ENCODE assay signal across 8 cellular contexts in genomic region chr19:12550951-12551832, GRCh38. TPM values are rescaled to one million over a fixed set of nuclear protein-coding genes. Genes with fewer than 3 reads are reported as not detected.
DNase-seq lines count a peak whose midpoint lies in the region; ATAC-seq, FAIRE-seq and TF ChIP-seq lines count a peak whose summit lies in the region.

ZNF564 (minus strand) TSS chr19:12551482; CDS start chr19:12551332, 150 bp downstream.

- H3K9me3 ChIP-seq in endodermal cell (ENCODE audit: control insufficient read depth, low read length): peaks cover 17% of the 10 kb centered on the region

- CTCF ChIA-PET in activated CD8-positive, alpha-beta memory T cell treated with anti-CD3 and anti-CD28 coated beads, Interleukin-2, amount 10 ng/mL, durations not matched to agents 7 days and 5 days (lab: Charles Lee): interaction anchor here (0.8 to 1.8 kb wide), 6 partner anchors 56 to 460 kb away, joined by 3 to 4 read pairs (median 4); no protein-coding TSS in a partner anchor

- peak within 1 kb of the TSS; percentile 97 for H3K27ac Mint-ChIP-seq in activated CD8-positive, alpha-beta memory T cell treated with anti-CD3 and anti-CD28 coated beads, Interleukin-2, amount 10 ng/mL, durations not matched to agents 7 days and 5 days
- H3K27ac Mint-ChIP-seq in endodermal cell: peak within 1 kb of the TSS; percentile 94

- H3K4me3 ChIP-seq in endodermal cell (ENCODE audit: low read length): peak within 1 kb of the TSS; percentile 82

- peak within 1 kb of the TSS; percentile 95 for H3K4me3 Mint-ChIP-seq in activated CD8-positive, alpha-beta memory T cell treated with anti-CD3 and anti-CD28 coated beads, Interleukin-2, amount 10 ng/mL, durations not matched to agents 7 days and 5 days
- peak within 1 kb of the TSS; percentile 84 for H3K4me3 Mint-ChIP-seq in endodermal cell

- H3K27ac ChIP-seq in endodermal cell (ENCODE audit: low read depth, low read length): peak within 1 kb of the TSS; percentile 91

- peak; percentile 91 for ATAC-seq in GM21367 (IDR thresholded peaks at IDR 0.05; ENCODE audit: unreplicated experiment)
- peak; percentile 99 for ATAC-seq in activated CD8-positive, alpha-beta memory T cell treated with anti-CD3 and anti-CD28 coated beads, Interleukin-2, amount 10 ng/mL, durations not matched to agents 7 days and 5 days

- H3K9ac ChIP-seq in endodermal cell (ENCODE audit: extremely low read depth, low read length, poor library complexity, severe bottlenecking): peak within 1 kb of the TSS; percentile 88

- peaks cover 32% of the 10 kb centered on the region for H3K4me1 Mint-ChIP-seq in activated CD8-positive, alpha-beta memory T cell treated with anti-CD3 and anti-CD28 coated beads, Interleukin-2, amount 10 ng/mL, durations not matched to agents 7 days and 5 days
- H3K4me1 Mint-ChIP-seq in endodermal cell: peaks cover 15% of the 10 kb centered on the region

- peaks cover 40% of the 10 kb centered on the region for H3K36me3 Mint-ChIP-seq in activated CD8-positive, alpha-beta memory T cell treated with anti-CD3 and anti-CD28 coated beads, Interleukin-2, amount 10 ng/mL, durations not matched to agents 7 days and 5 days
- H3K36me3 Mint-ChIP-seq in endodermal cell (ENCODE audit: low read depth): peaks cover 32% of the 10 kb centered on the region

- peaks cover 3% of the 10 kb centered on the region for H3K9me3 Mint-ChIP-seq in activated CD8-positive, alpha-beta memory T cell treated with anti-CD3 and anti-CD28 coated beads, Interleukin-2, amount 10 ng/mL, durations not matched to agents 7 days and 5 days (ENCODE audit: low read depth)
- peaks cover 14% of the 10 kb centered on the region for H3K9me3 Mint-ChIP-seq in endodermal cell

- no peaks in the 10 kb centered on the region for H3K27me3 ChIP-seq in endodermal cell (ENCODE audit: control insufficient read depth, insufficient read depth, low read length, poor library complexity, severe bottlenecking)

- H3K27me3 Mint-ChIP-seq in activated CD8-positive, alpha-beta memory T cell treated with anti-CD3 and anti-CD28 coated beads, Interleukin-2, amount 10 ng/mL, durations not matched to agents 7 days and 5 days: no peaks in the 10 kb centered on the region
- H3K27me3 Mint-ChIP-seq in endodermal cell (ENCODE audit: insufficient read depth): peaks cover 6% of the 10 kb centered on the region

- DNase-seq in COLO829 (ENCODE audit: low spot score) (peak; percentile 95), HTR-8/SVneo (ENCODE audit: insufficient read length, low spot score) (peak; percentile 99), NOMO-1 treated with dmso at 0.1 percent for 144 hours (lab: John Stamatoyannopoulos, UW; ENCODE audit: unreplicated experiment) (peak; percentile 99), endodermal cell (peak; percentile 99), mesenteric fat pad (ENCODE audit: low spot score) (peak; percentile 94)
- DNase-seq in activated CD8-positive, alpha-beta memory T cell treated with anti-CD3 and anti-CD28 coated beads, Interleukin-2, amount 10 ng/mL, durations not matched to agents 7 days and 5 days: peak; percentile 98
- DNase-seq in stimulated activated CD8-positive, alpha-beta memory T cell treated with anti-CD3 and anti-CD28 coated beads, Interleukin-15, amount 100 ng/mL, for 24 hours (ENCODE audit: low read depth): peak; percentile 56

- peak; percentile 86 for FAIRE-seq in HTR-8/SVneo (lab: Jason Lieb, UNC)

- peaks cover 5% of the 10 kb centered on the region for H3K4me1 ChIP-seq in endodermal cell (ENCODE audit: control insufficient read depth, insufficient read depth, low read length)

- whole genome bisulfite sequencing in endodermal cell (ENCODE audit: insufficient coverage in 1 of 2, insufficient read length in 1 of 2), 2 experiments: 0% methylated on average over 30 to 55 of the region's 55 CpGs

- TF ChIP-seq CTCF in endodermal cell (conservative IDR thresholded peaks at IDR 0.05): no peak

- peaks cover 31% of the 10 kb centered on the region for H3K36me3 ChIP-seq in endodermal cell (ENCODE audit: control insufficient read depth, insufficient read depth, low read length)

RNA-seq across cellular contexts. Expression of gene ZNF564, which starts in this region (rescaled TPM):
- 10 to 100 TPM in 1 of 2 experiments, 1 to 10 TPM in 1; 9.6 to 10.6 TPM for total RNA-seq in activated CD8-positive, alpha-beta memory T cell treated with anti-CD3 and anti-CD28 coated beads, Interleukin-2, amount 10 ng/mL, durations not matched to agents 7 days and 5 days
- total RNA-seq in endodermal cell (10 to 100 TPM; 17.3 to 20.6 TPM), mesenteric fat pad (7.9 TPM)
- 7.9 TPM for polyA plus RNA-seq in endodermal cell (2013, experiment 1 of 2)
- 6.9 TPM for polyA plus RNA-seq in endodermal cell (2013, experiment 2 of 2)

Comparison
In these comparisons a context has a peak if more than half of its experiments do, and no peak if none do; other contexts are left out.
1. Peak in every context shown above with its lines: DNase-seq, ATAC-seq, H3K4me3 ChIP-seq and H3K27ac ChIP-seq.